In genomic region chr17:12974319-12974661, GRCh38 we compare ENCODE assay signal across 1 cellular context.
TF ChIP-seq lines count a peak whose summit lies in the region.

No MANE protein-coding gene starts in this region.

TF ChIP-seq in GM23338, 12 proteins besides CTCF, POLR2A, EP300 and RAD21 (continued from another document):
- TF ChIP-seq ZNF462 (CRISPR knock-in tag; IDR thresholded peaks at IDR 0.05) (no peak), STAT1 (IDR thresholded peaks at IDR 0.05; ENCODE audit: unreplicated experiment) (no peak), REST (IDR thresholded peaks at IDR 0.05; ENCODE audit: unreplicated experiment) (no peak), POLR2AphosphoS5 (IDR thresholded peaks at IDR 0.05; ENCODE audit: low read depth) (no peak), ZNF331 (CRISPR knock-in tag; IDR thresholded peaks at IDR 0.05; ENCODE audit: low read depth) (no peak), ETS1 (IDR thresholded peaks at IDR 0.05) (no peak), EZH2phosphoT487 (IDR thresholded peaks at IDR 0.05; ENCODE audit: unreplicated experiment) (no peak), ZNF114 (CRISPR knock-in tag; IDR thresholded peaks at IDR 0.05) (no peak), CREB1 (CRISPR knock-in tag; IDR thresholded peaks at IDR 0.05; ENCODE audit: low read depth) (no peak), EZH2 (IDR thresholded peaks at IDR 0.05; ENCODE audit: low read depth, unreplicated experiment) (no peak), NANOG (IDR thresholded peaks at IDR 0.05; ENCODE audit: borderline replicate concordance) (no peak)
